ENCODE assay signal across 1 cellular context in genomic region chr15:99762288-99762687, GRCh38.
TF ChIP-seq lines count a peak whose summit lies in the region.

No MANE protein-coding gene starts in this region.

TF ChIP-seq in HepG2, 621 proteins besides CTCF, POLR2A, EP300 and RAD21 (continued from another document):
- TF ChIP-seq TRAFD1 (CRISPR knock-in tag; IDR thresholded peaks at IDR 0.05; ENCODE audit: borderline replicate concordance) = no peak
- peak; percentile 69 for TF ChIP-seq MAFF (IDR thresholded peaks at IDR 0.05; ENCODE audit: low read depth, low read length)
- TF ChIP-seq ZNF740 (CRISPR knock-in tag; IDR thresholded peaks at IDR 0.05) = no peak
- no peak for TF ChIP-seq ZNF850 (CRISPR knock-in tag; conservative IDR thresholded peaks at IDR 0.05)
- TF ChIP-seq MAFK (conservative IDR thresholded peaks at IDR 0.05 in 1 of 2, IDR thresholded peaks at IDR 0.05 in 1 of 2; ENCODE audit: low read length in 2 of 2) = peak; percentile 49 to 79; a peak in 3 of 4 replicates
- TF ChIP-seq UBTF (CRISPR knock-in tag; IDR thresholded peaks at IDR 0.05) = no peak
- no peak for TF ChIP-seq RBM22 (optimal IDR thresholded peaks at IDR 0.05; ENCODE audit: low read length)
- TF ChIP-seq ZBTB20 (CRISPR knock-in tag; IDR thresholded peaks at IDR 0.05; ENCODE audit: borderline replicate concordance, low read depth) = no peak
- TF ChIP-seq ZNF510 (CRISPR knock-in tag; IDR thresholded peaks at IDR 0.05; ENCODE audit: low read depth) = no peak
- no peak for TF ChIP-seq PREB (CRISPR knock-in tag; IDR thresholded peaks at IDR 0.05)
